In genomic region chr17:60601443-60602384, GRCh38 we compare ENCODE assay signal across 1 cellular context.
TF ChIP-seq lines count a peak whose summit lies in the region.

No MANE protein-coding gene starts in this region.

TF ChIP-seq in HepG2, 621 proteins besides CTCF, POLR2A, EP300 and RAD21 (continued from another document and continues in another):
- no peak for TF ChIP-seq CREB3 (CRISPR knock-in tag; IDR thresholded peaks at IDR 0.05)
- no peak for TF ChIP-seq JUN (CRISPR knock-in tag; IDR thresholded peaks at IDR 0.05)
- TF ChIP-seq SP4 (CRISPR knock-in tag; IDR thresholded peaks at IDR 0.05), result no peak
- no peak for TF ChIP-seq NFE2L1 (CRISPR knock-in tag; IDR thresholded peaks at IDR 0.05; ENCODE audit: borderline replicate concordance)
- no peak for TF ChIP-seq MTA1 (CRISPR knock-in tag; IDR thresholded peaks at IDR 0.05; ENCODE audit: borderline replicate concordance)
- no peak; the same call in 1 of the 2 replicates for TF ChIP-seq KLF11 (CRISPR knock-in tag; IDR thresholded peaks at IDR 0.05)
- no peak for TF ChIP-seq ZNF639 (CRISPR knock-in tag; conservative IDR thresholded peaks at IDR 0.05)
- TF ChIP-seq ZNF563 (CRISPR knock-in tag; IDR thresholded peaks at IDR 0.05), result no peak
- TF ChIP-seq ZNF264 (CRISPR knock-in tag; IDR thresholded peaks at IDR 0.05), result 0 out of 2 replicates have a peak, but pooled peaks have one; percentile 21
- TF ChIP-seq IRF2 (CRISPR knock-in tag; IDR thresholded peaks at IDR 0.05), result no peak
- no peak for TF ChIP-seq JDP2 (CRISPR knock-in tag; IDR thresholded peaks at IDR 0.05; ENCODE audit: borderline replicate concordance)
- TF ChIP-seq THAP8 (CRISPR knock-in tag; IDR thresholded peaks at IDR 0.05; ENCODE audit: borderline replicate concordance), result no peak
- TF ChIP-seq ATF3 (CRISPR knock-in tag; IDR thresholded peaks at IDR 0.05), result no peak
- no peak for TF ChIP-seq ZBTB7A (CRISPR knock-in tag; IDR thresholded peaks at IDR 0.05)
- 0 out of 2 replicates have a peak, but pooled peaks have one; percentile 16 for TF ChIP-seq RFXANK (CRISPR knock-in tag; IDR thresholded peaks at IDR 0.05)
- TF ChIP-seq PAXIP1 (CRISPR knock-in tag; conservative IDR thresholded peaks at IDR 0.05), result peak; percentile 53
- TF ChIP-seq ZFP82 (CRISPR knock-in tag; IDR thresholded peaks at IDR 0.05; ENCODE audit: borderline replicate concordance), result no peak
- no peak for TF ChIP-seq CBX5 (CRISPR knock-in tag; IDR thresholded peaks at IDR 0.05; ENCODE audit: borderline replicate concordance)
- no peak; the same call in 1 of the 2 replicates for TF ChIP-seq TBX3 (IDR thresholded peaks at IDR 0.05; ENCODE audit: borderline replicate concordance)
- no peak for TF ChIP-seq ZNF451 (CRISPR knock-in tag; IDR thresholded peaks at IDR 0.05)
- no peak for TF ChIP-seq ZFP1 (CRISPR knock-in tag; IDR thresholded peaks at IDR 0.05)
- TF ChIP-seq SP5 (CRISPR knock-in tag; IDR thresholded peaks at IDR 0.05; ENCODE audit: borderline replicate concordance, low read depth), result 0 out of 2 replicates have a peak, but pooled peaks have one; percentile 30
- TF ChIP-seq ZKSCAN1 (IDR thresholded peaks at IDR 0.05; ENCODE audit: low read length), result no peak
- no peak for TF ChIP-seq CSRNP2 (CRISPR knock-in tag; conservative IDR thresholded peaks at IDR 0.05; ENCODE audit: low read depth)
- TF ChIP-seq ZNF441 (CRISPR knock-in tag; IDR thresholded peaks at IDR 0.05; ENCODE audit: borderline replicate concordance), result no peak
- no peak for TF ChIP-seq FOXA1 (IDR thresholded peaks at IDR 0.05)
- TF ChIP-seq FOXA1 (CRISPR knock-in tag; IDR thresholded peaks at IDR 0.05), result 0 out of 2 replicates have a peak, but pooled peaks have one; percentile 22
- TF ChIP-seq ZNF775 (CRISPR knock-in tag; IDR thresholded peaks at IDR 0.05; ENCODE audit: borderline replicate concordance), result no peak
- no peak for TF ChIP-seq MTF1 (CRISPR knock-in tag; IDR thresholded peaks at IDR 0.05)
- TF ChIP-seq HMGXB3 (CRISPR knock-in tag; IDR thresholded peaks at IDR 0.05; ENCODE audit: borderline replicate concordance), result peak; percentile 57; the same call in 1 of the 2 replicates
- TF ChIP-seq ZNF318 (CRISPR knock-in tag; IDR thresholded peaks at IDR 0.05), result no peak
- TF ChIP-seq ZNF564 (CRISPR knock-in tag; IDR thresholded peaks at IDR 0.05), result no peak
- TF ChIP-seq HOXA5 (CRISPR knock-in tag; IDR thresholded peaks at IDR 0.05), result no peak
- TF ChIP-seq ZNF768 (CRISPR knock-in tag; IDR thresholded peaks at IDR 0.05), result no peak
- no peak for TF ChIP-seq TOPORS (CRISPR knock-in tag; IDR thresholded peaks at IDR 0.05)
- TF ChIP-seq HIC2 (CRISPR knock-in tag; IDR thresholded peaks at IDR 0.05; ENCODE audit: low read depth), result no peak
- no peak for TF ChIP-seq FOXK2 (IDR thresholded peaks at IDR 0.05)
